In genomic region chr11:127074151-127074761, GRCh38 we compare ENCODE assay signal across 8 cellular contexts.
DNase-seq lines count a peak whose midpoint lies in the region; ATAC-seq and TF ChIP-seq lines count a peak whose summit lies in the region.

No MANE protein-coding gene starts in this region.

- CTCF ChIA-PET in CD4-positive, alpha-beta T cell (lab: Charles Lee), result no interaction called here

- no peaks in the 10 kb centered on the region for H3K27me3 ChIP-seq in CD4-positive, alpha-beta T cell (ENCODE audit: control insufficient read depth, insufficient read depth, low read length)

- H3K27me3 Mint-ChIP-seq in CD4-positive, alpha-beta T cell, result no peaks in the 10 kb centered on the region

- H3K9me3 ChIP-seq in CD4-positive, alpha-beta T cell (ENCODE audit: control insufficient read depth, low read length), result no peaks in the 10 kb centered on the region

- no peak overlapping the region for H3K27ac Mint-ChIP-seq in CD4-positive, alpha-beta T cell

- no peak overlapping the region for H3K27ac ChIP-seq in CD4-positive, alpha-beta T cell (ENCODE audit: low read depth, low read length)

- ATAC-seq in HG02571 (IDR thresholded peaks at IDR 0.05; ENCODE audit: unreplicated experiment) (peak; percentile 99), left lobe of liver (peak; percentile 90)
- no peak for ATAC-seq in CD4-positive, alpha-beta T cell (ENCODE audit: poor library complexity)

- no peaks in the 10 kb centered on the region for H3K36me3 Mint-ChIP-seq in CD4-positive, alpha-beta T cell (ENCODE audit: low read depth)

- POLR2A ChIA-PET in CD4-positive, alpha-beta T cell (lab: Charles Lee), result no interaction called here

- no peaks in the 10 kb centered on the region for H3K4me1 Mint-ChIP-seq in CD4-positive, alpha-beta T cell (ENCODE audit: low read depth)

- DNase-seq in A172 (ENCODE audit: low spot score) (peak; percentile 71), GM13976 (ENCODE audit: low spot score) (peak; percentile 53), M059J (ENCODE audit: low read depth) (peak; percentile 80), SKM-1 (lab: John Stamatoyannopoulos, UW; ENCODE audit: unreplicated experiment) (peak; percentile 3), left lobe of liver (ENCODE audit: low spot score) (peak; percentile 46)
- no peak for DNase-seq in CD4-positive, alpha-beta T cell
- no peak for DNase-seq in activated effector memory CD4-positive, alpha-beta T cell treated with Interleukin-2 at 50 U/mL for 16 hours

- peak; percentile 45 for TF ChIP-seq CTCF in GM13976 (IDR thresholded peaks at IDR 0.05; ENCODE audit: borderline replicate concordance, control extremely low read depth, extremely low read depth, insufficient read depth, missing control alignments)
- no peak for TF ChIP-seq CTCF in CD4-positive, alpha-beta T cell (IDR thresholded peaks at IDR 0.05)

- no peaks in the 10 kb centered on the region for H3K9me3 Mint-ChIP-seq in CD4-positive, alpha-beta T cell

- H3K4me3 Mint-ChIP-seq in CD4-positive, alpha-beta T cell, result no peak overlapping the region

- in situ Hi-C loops in GM13976 (cut with MboI; ENCODE audit: low sequenced_read_pairs, unreplicated experiment), result no loop called here

- intact Hi-C loops in CD4-positive, alpha-beta T cell (cut with DNase I, micrococcal nuclease), result no loop called here

Comparison
In these comparisons a context has a peak if more than half of its experiments do, and no peak if none do; other contexts are left out.
1. DNase-seq: peak in A172 (single experiment), GM13976 (single experiment), M059J (single experiment), SKM-1 (single experiment) and left lobe of liver (single experiment); none in CD4-positive, alpha-beta T cell (0 of 10) and activated effector memory CD4-positive, alpha-beta T cell treated with Interleukin-2 at 50 U/mL for 16 hours (single experiment).